21 cellular contexts compared by ENCODE assay signal in genomic region chr10:61408065-61408464, GRCh38. TPM values are rescaled to one million over a fixed set of nuclear protein-coding genes. Genes with fewer than 3 reads are reported as not detected.
DNase-seq lines count a peak whose midpoint lies in the region; ATAC-seq, FAIRE-seq and TF ChIP-seq lines count a peak whose summit lies in the region.
"Had no signal": no experiment of that assay in that cellular context is flagged by ENCODE, and none has a peak within 500 bp of the region (broad histone marks: within the 10 kb centered on the region; RNA-seq: fewer than 3 reads in every experiment).

No MANE protein-coding gene starts in this region.

- H3K27me3 ChIP-seq in GM23338 (ENCODE audit: insufficient read depth) = no peaks in the 10 kb centered on the region

- H3K4me1 Mint-ChIP-seq in GM23338 (peaks cover 45% of the 10 kb centered on the region), osteocyte (ENCODE audit: unreplicated experiment) (peaks cover 7% of the 10 kb centered on the region)
- H3K4me1 Mint-ChIP-seq: IgD-negative memory B cell had no signal

- DNase-seq in GM23338 (ENCODE audit: low spot score) (no peak), left lobe of liver (ENCODE audit: low spot score) (no peak), osteocyte (ENCODE audit: extremely low spot score, unreplicated experiment) (no peak), NOMO-1 treated with dmso at 0.1 percent for 144 hours (lab: John Stamatoyannopoulos, UW; ENCODE audit: unreplicated experiment) (no peak), NCI-H2171 (lab: John Stamatoyannopoulos, UW) (no peak), NCI-H82 treated with DMSO at 0.1 percent for 48 hours (lab: John Stamatoyannopoulos, UW; ENCODE audit: unreplicated experiment) (no peak)
- DNase-seq in activated effector memory CD4-positive, alpha-beta T cell treated with Interleukin-2 at 50 U/mL for 16 hours = no peak
- DNase-seq: DND-41, GDM1, Kasumi-1, NCI-H187 treated with DMSO at 0.1 percent for 48 hours, NCI-H446 treated with DMSO at 0.1 percent for 48 hours had no signal

- H3K27ac ChIP-seq in GM23338 (ENCODE audit: low read depth) = no peak overlapping the region
- H3K27ac ChIP-seq: A549, C4-2B, RWPE1 had no signal

- no peaks in the 10 kb centered on the region for H3F3A ChIP-seq in GM23338 (replicated peaks; ENCODE audit: low read depth)

- no peak overlapping the region for H3K4me3 Mint-ChIP-seq in GM23338
- no peak overlapping the region for H3K4me3 Mint-ChIP-seq in osteocyte (ENCODE audit: unreplicated experiment)
- H3K4me3 Mint-ChIP-seq: IgD-negative memory B cell had no signal

- no peak for TF ChIP-seq CTCF in GM23338 (conservative IDR thresholded peaks at IDR 0.05; ENCODE audit: low read depth in 2 of 2)
- TF ChIP-seq CTCF in osteocyte (IDR thresholded peaks at IDR 0.05) = no peak

- H3K9me3 Mint-ChIP-seq in GM23338 (no peaks in the 10 kb centered on the region), osteocyte (ENCODE audit: unreplicated experiment) (no peaks in the 10 kb centered on the region)
- H3K9me3 Mint-ChIP-seq: IgD-negative memory B cell had no signal

- H3K4me3 ChIP-seq in GM23338 = no peak overlapping the region
- H3K4me3 ChIP-seq: A549, GM12878 had no signal

- H3K79me2 ChIP-seq in GM23338 (replicated peaks; ENCODE audit: insufficient read depth) = no peaks in the 10 kb centered on the region

- peaks cover 38% of the 10 kb centered on the region for H3K4me1 ChIP-seq in GM23338 (ENCODE audit: insufficient read depth)
- H3K4me1 ChIP-seq: A549 had no signal

- H3K27ac Mint-ChIP-seq in GM23338 (peak overlapping the region; percentile 62; the same call in 1 of the 2 replicates), osteocyte (ENCODE audit: unreplicated experiment) (peak overlapping the region; percentile 23)
- H3K27ac Mint-ChIP-seq: IgD-negative memory B cell had no signal

- H3K36me3 ChIP-seq in GM23338 (ENCODE audit: insufficient read depth) = no peaks in the 10 kb centered on the region

- no peaks in the 10 kb centered on the region for H4K20me1 ChIP-seq in GM23338 (replicated peaks; ENCODE audit: insufficient read depth)

- no peak overlapping the region for H2AFZ ChIP-seq in GM23338

- H3K9me2 ChIP-seq in GM23338 (ENCODE audit: insufficient read depth) = no peaks in the 10 kb centered on the region

- H3K27me3 Mint-ChIP-seq in GM23338 (ENCODE audit: insufficient read depth, low read depth, poor library complexity) = no peaks in the 10 kb centered on the region
- H3K27me3 Mint-ChIP-seq in osteocyte (ENCODE audit: unreplicated experiment) = peaks cover 10% of the 10 kb centered on the region

- no peak for ATAC-seq in GM23338
- peak; percentile 54 for ATAC-seq in left lobe of liver
- ATAC-seq: A549, GM12878 had no signal

- H3K36me3 Mint-ChIP-seq in GM23338 (ENCODE audit: low read depth) (peaks cover 36% of the 10 kb centered on the region), osteocyte (ENCODE audit: unreplicated experiment) (peaks cover 2% of the 10 kb centered on the region)
- H3K36me3 Mint-ChIP-seq: IgD-negative memory B cell had no signal

- peak; percentile 87 for FAIRE-seq in endometrium (lab: Jason Lieb, UNC)
- FAIRE-seq: A549, GM12878 had no signal

- no peak overlapping the region for H3K4me2 ChIP-seq in GM23338
- H3K4me2 ChIP-seq: A549 had no signal

TF ChIP-seq in GM23338, 12 proteins besides CTCF, POLR2A, EP300 and RAD21 (continues in another document):
- TF ChIP-seq EZH2phosphoT487 (IDR thresholded peaks at IDR 0.05; ENCODE audit: unreplicated experiment) (no peak), NANOG (IDR thresholded peaks at IDR 0.05; ENCODE audit: borderline replicate concordance) (no peak), ZNF114 (CRISPR knock-in tag; IDR thresholded peaks at IDR 0.05) (no peak), ZNF331 (CRISPR knock-in tag; IDR thresholded peaks at IDR 0.05; ENCODE audit: low read depth) (no peak), ETS1 (IDR thresholded peaks at IDR 0.05) (no peak), ZNF462 (CRISPR knock-in tag; IDR thresholded peaks at IDR 0.05) (no peak), EZH2 (IDR thresholded peaks at IDR 0.05; ENCODE audit: low read depth, unreplicated experiment) (no peak)

RNA-seq across cellular contexts. Expression of gene TMEM26, which starts 45.1 kb away (rescaled TPM):
- 1.9 and 2.2 TPM in 2 replicates for total RNA-seq in GM23338 (2014; rRNA removed; shearing (Covaris generic))
- 1.0 and 1.5 TPM in 2 replicates for polyA plus RNA-seq in GM23338 (2016; fragmentation: Nextera tagmentation; extraction: Ambion mirVana)
- total RNA-seq in left lobe of liver = 0.35 TPM
- 3.6 and 3.9 TPM in 2 replicates for total RNA-seq in osteocyte
- total RNA-seq: GM12878, H4, HT-29, PC-3 had no signal
- polyA plus RNA-seq: GM12878, IgD-negative memory B cell had no signal
